20 cellular contexts compared by ENCODE assay signal in the genomic region with DNA sequence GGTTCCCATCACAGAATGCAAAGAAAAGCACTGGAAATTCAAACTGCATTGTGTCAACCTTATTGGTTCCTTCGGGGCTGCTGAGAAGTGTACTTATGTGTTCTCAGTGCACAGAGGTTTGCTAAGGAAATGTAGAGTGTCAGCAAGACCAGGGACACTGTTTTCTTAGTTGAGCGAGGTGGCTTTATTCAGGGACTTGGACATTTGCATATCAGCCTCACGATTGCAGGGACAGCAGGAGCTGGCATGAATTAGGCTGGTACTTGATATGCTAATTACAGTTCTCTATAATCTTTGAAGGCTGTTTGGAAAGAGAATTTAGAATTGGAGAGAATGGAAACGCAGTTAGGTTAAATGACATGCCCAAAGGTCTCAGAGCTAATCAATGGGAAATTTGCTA. TPM values are rescaled to one million over a fixed set of nuclear protein-coding genes. Genes with fewer than 3 reads are reported as not detected.
DNase-seq lines count a peak whose midpoint lies in the region; ATAC-seq, FAIRE-seq and TF ChIP-seq lines count a peak whose summit lies in the region.
"Had no signal": no experiment of that assay in that cellular context is flagged by ENCODE, and none has a peak within 500 bp of the region (broad histone marks: within the 10 kb centered on the region; RNA-seq: fewer than 3 reads in every experiment).

No MANE protein-coding gene starts in this region.

- H3K27ac Mint-ChIP-seq in GM23338, result no peak overlapping the region
- H3K27ac Mint-ChIP-seq: B cell; CD4-positive, alpha-beta T cell had no signal

- no peaks in the 10 kb centered on the region for H3K36me3 Mint-ChIP-seq in GM23338 (ENCODE audit: low read depth)

- WGBS in K562 (ENCODE audit: insufficient coverage, low coverage, missing lambda C conversion rate), result 14% methylated on average over 4 of the region's 4 CpGs
- WGBS in pancreas, 2 donors, result 42 to 46% methylated on average over 4 of the region's 4 CpGs

- no peaks in the 10 kb centered on the region for H3K79me2 ChIP-seq in GM23338 (replicated peaks; ENCODE audit: insufficient read depth)
- no peaks in the 10 kb centered on the region for H3K79me2 ChIP-seq in K562 (ENCODE audit: control insufficient read depth, insufficient read depth, low read length)

- no peaks in the 10 kb centered on the region for H3K9me3 Mint-ChIP-seq in GM23338
- H3K9me3 Mint-ChIP-seq: CD4-positive, alpha-beta T cell had no signal

- H3K27me3 ChIP-seq in GM23338 (ENCODE audit: insufficient read depth) (no peaks in the 10 kb centered on the region), K562 (ENCODE audit: control insufficient read depth in 2 of 2, insufficient read depth in 2 of 2, low read length in 2 of 2) (peaks cover 10 to 22% of the 10 kb centered on the region in 2 experiments; a peak in 4 of 5 replicates), pancreas (no peaks in the 10 kb centered on the region)
- H3K27me3 ChIP-seq: MG63 had no signal

- no peak for DNase-seq in GM23338 (ENCODE audit: low spot score)
- DNase-seq in NCI-H524 treated with DMSO at 0.1 percent for 48 hours (lab: John Stamatoyannopoulos, UW), result peak; percentile 63
- no peak for DNase-seq in K562 (ENCODE audit: extremely low read depth in 1 of 4, low spot score in 3 of 4)
- DNase-seq in ureter (ENCODE audit: low spot score), result peak; percentile 29
- DNase-seq in SK-N-DZ (ENCODE audit: low spot score), result no peak
- DNase-seq in activated CD4-positive, alpha-beta T cell treated with anti-CD3 and anti-CD28 coated beads, Interleukin-2, amount 50 U/mL, for 48 hours, result no peak
- DNase-seq in pancreas, result no peak
- DNase-seq: Calu3; CD4-positive, alpha-beta T cell; GF-D8; GM23248; Karpas-422; NCI-H1092 treated with DMSO at 0.1 percent for 48 hours; NCI-H187 treated with DMSO at 0.1 percent for 48 hours; SIG-M5; T-helper 2 cell had no signal

- in situ Hi-C loops in K562 (cut with MboI), result no loop called here

- no peaks in the 10 kb centered on the region for H3F3A ChIP-seq in GM23338 (replicated peaks; ENCODE audit: low read depth)

- H3K9me3 ChIP-seq in K562 (replicated peaks; ENCODE audit: control insufficient read depth, insufficient read depth, low read depth, low read length), result no peaks in the 10 kb centered on the region
- H3K9me3 ChIP-seq in pancreas, result no peaks in the 10 kb centered on the region
- H3K9me3 ChIP-seq: MG63 had no signal

- H3K4me3 ChIP-seq in GM23338, result no peak overlapping the region
- no peak overlapping the region for H3K4me3 ChIP-seq in K562
- H3K4me3 ChIP-seq in pancreas, result no peak overlapping the region
- H3K4me3 ChIP-seq: GM23248, MG63 had no signal

- TF ChIP-seq RAD21 in K562 (CRISPR knock-in tag; conservative IDR thresholded peaks at IDR 0.05 in 1 of 2, IDR thresholded peaks at IDR 0.05 in 1 of 2), result no peak

- intact Hi-C loops in K562 (cut with micrococcal nuclease) (loop anchor here (10.0 kb wide), 1 partner anchor 108 kb away; no protein-coding TSS in a partner anchor), pancreas (cut with DNase I) (no loop called here)

- TF ChIP-seq EP300 in K562 (IDR thresholded peaks at IDR 0.05; ENCODE audit: low read length), result no peak

- TF ChIP-seq CTCF in GM23338 (conservative IDR thresholded peaks at IDR 0.05; ENCODE audit: low read depth in 2 of 2) (no peak), K562 (IDR thresholded peaks at IDR 0.05 in 2 of 3, conservative IDR thresholded peaks at IDR 0.05 in 1 of 3; ENCODE audit: insufficient read depth in 2 of 3, low read depth in 1 of 3, low read length in 3 of 3) (no peak), pancreas (IDR thresholded peaks at IDR 0.05) (no peak)

- no peak overlapping the region for H3K9ac ChIP-seq in K562 (ENCODE audit: insufficient read depth in 1 of 2, low read depth in 2 of 2, low read length in 2 of 2)

- H3K36me3 ChIP-seq in GM23338 (ENCODE audit: insufficient read depth), result no peaks in the 10 kb centered on the region
- H3K36me3 ChIP-seq in K562 (ENCODE audit: control insufficient read depth, insufficient read depth, low read length), result no peaks in the 10 kb centered on the region
- no peaks in the 10 kb centered on the region for H3K36me3 ChIP-seq in pancreas
- H3K36me3 ChIP-seq: MG63 had no signal

- peaks cover 12% of the 10 kb centered on the region for H3K27me3 Mint-ChIP-seq in GM23338 (ENCODE audit: insufficient read depth, low read depth, poor library complexity)

- H3K27ac ChIP-seq in GM23338 (ENCODE audit: low read depth), result no peak overlapping the region
- no peak overlapping the region for H3K27ac ChIP-seq in K562 (ENCODE audit: extremely low read depth, low read depth, low read length)
- no peak overlapping the region for H3K27ac ChIP-seq in pancreas

- ATAC-seq in GM23338 (peak; percentile 54), K562 (no peak), pancreas (no peak)

- H3K4me3 Mint-ChIP-seq in GM23338, result no peak overlapping the region
- H3K4me3 Mint-ChIP-seq: B cell; CD4-positive, alpha-beta T cell had no signal

- H2AFZ ChIP-seq in GM23338 (no peak overlapping the region), K562 (ENCODE audit: low read depth, low read length) (no peak overlapping the region)

- FAIRE-seq in K562 (lab: Jason Lieb, UNC) (peak; percentile 72), pancreas (lab: Jason Lieb, UNC) (no peak)
- FAIRE-seq: GM12891, GM18507 had no signal

- H3K4me1 Mint-ChIP-seq in GM23338, result peaks cover 28% of the 10 kb centered on the region
- H3K4me1 Mint-ChIP-seq: B cell had no signal

- no peaks in the 10 kb centered on the region for H3K9me2 ChIP-seq in GM23338 (ENCODE audit: insufficient read depth)

- H3K4me2 ChIP-seq in GM23338 (no peak overlapping the region), K562 (ENCODE audit: insufficient read depth, low read length) (no peak overlapping the region)

- H3K4me1 ChIP-seq in GM23338 (ENCODE audit: insufficient read depth) (peaks cover 24% of the 10 kb centered on the region), K562 (replicated peaks in 1 of 2; ENCODE audit: control insufficient read depth in 2 of 2, insufficient read depth in 2 of 2, low read length in 2 of 2) (no peaks in the 10 kb centered on the region; a peak in 3 of 5 replicates), pancreas (no peaks in the 10 kb centered on the region)

- CTCF ChIA-PET in K562 (lab: Yijun Ruan, JAX; ENCODE audit: low intra/inter-chr PET ratio), result interaction anchor here (0.9 kb wide), 1 partner anchor 30 kb away, joined by 3 read pairs; no protein-coding TSS in a partner anchor

- H4K20me1 ChIP-seq in GM23338 (replicated peaks; ENCODE audit: insufficient read depth) (no peaks in the 10 kb centered on the region), K562 (replicated peaks; ENCODE audit: control insufficient read depth, insufficient read depth, low read length) (no peaks in the 10 kb centered on the region)

- no peaks in the 10 kb centered on the region for H3K9me1 ChIP-seq in K562 (ENCODE audit: control insufficient read depth, insufficient read depth, low read length)

- no peak for TF ChIP-seq POLR2A in K562 (conservative IDR thresholded peaks at IDR 0.05)

- POLR2A ChIA-PET in K562 (lab: Yijun Ruan, JAX), result interaction anchor here (0.7 to 2.9 kb wide), 3 partner anchors 10 to 117 kb away, joined by 3 to 13 read pairs (median 4); no protein-coding TSS in a partner anchor

- no TSS peak for BruUV-seq in K562 (replicated peaks; lab: Mats Ljungman, UMichigan)

TF ChIP-seq in GM23338, 12 proteins besides CTCF, POLR2A, EP300 and RAD21 (continues in another document):
- TF ChIP-seq ZNF114 (CRISPR knock-in tag; IDR thresholded peaks at IDR 0.05) (no peak), STAT1 (IDR thresholded peaks at IDR 0.05; ENCODE audit: unreplicated experiment) (no peak), JUNB (IDR thresholded peaks at IDR 0.05; ENCODE audit: unreplicated experiment) (no peak), CREB1 (CRISPR knock-in tag; IDR thresholded peaks at IDR 0.05; ENCODE audit: low read depth) (no peak), NANOG (IDR thresholded peaks at IDR 0.05; ENCODE audit: borderline replicate concordance) (no peak)

TF ChIP-seq in K562, 482 proteins besides CTCF, POLR2A, EP300 and RAD21 (continues in another document):
- no peak for TF ChIP-seq ZNF780A (CRISPR knock-in tag; IDR thresholded peaks at IDR 0.05)
- no peak for TF ChIP-seq ZNF197 (CRISPR knock-in tag; IDR thresholded peaks at IDR 0.05; ENCODE audit: low read depth)
- no peak for TF ChIP-seq SRSF3 (IDR thresholded peaks at IDR 0.05; ENCODE audit: insufficient read depth, low read length)
- no peak for TF ChIP-seq ZNF77 (CRISPR knock-in tag; IDR thresholded peaks at IDR 0.05)
- no peak for TF ChIP-seq PML (IDR thresholded peaks at IDR 0.05; ENCODE audit: low read length)
- TF ChIP-seq CTBP1 (IDR thresholded peaks at IDR 0.05; ENCODE audit: borderline replicate concordance), result no peak
- TF ChIP-seq CREBBP (IDR thresholded peaks at IDR 0.05; ENCODE audit: low read depth, low read length), result no peak
- no peak for TF ChIP-seq PHB2 (IDR thresholded peaks at IDR 0.05; ENCODE audit: low read depth)

RNA-seq across cellular contexts. Expression of a gene that starts 18.8 kb away (rescaled TPM):
- 35.1 and 45.0 TPM in 2 replicates for total RNA-seq in GM23338 (2014; rRNA removed; shearing (Covaris generic))
- polyA plus RNA-seq in GM23338 (2016; fragmentation: Nextera tagmentation; extraction: Ambion mirVana) (11.3 and 14.4 TPM in 2 replicates), K562 (2011; rRNA removed) (6.5 and 16.6 TPM in 2 replicates), K562 (2014; fragmentation: Illumina TruSeq; extraction: Trizol) (4.5 and 5.0 TPM in 2 replicates), K562 (2014; fragmentation: Nextera tagmentation; extraction: Ambion mirVana) (under 1 TPM; 0.21 to 0.38 TPM), K562 (2014; rRNA removed) (3.0 and 5.5 TPM in 2 replicates), pancreas (10 to 100 TPM; 12.5 to 18.4 TPM)
- 26.9 and 56.2 TPM in 2 replicates for total RNA-seq in K562 (2011; cell fraction: chromatin; rRNA removed; ENCODE audit: low replicate concordance)
- total RNA-seq in K562 (2011; cell fraction: nucleolus; rRNA removed), result 10.2 and 11.4 TPM in 2 replicates
- total RNA-seq in K562 (2011; cell fraction: nucleoplasm; rRNA removed), result 21.6 and 32.3 TPM in 2 replicates
- total RNA-seq in K562 (2014; rRNA removed) (3.7 and 4.6 TPM in 2 replicates), K562 (2014; rRNA removed; fragmentation: Illumina TruSeq; extraction: Trizol) (6.8 and 7.4 TPM in 2 replicates), K562 (2015; rRNA removed; fragmentation: Illumina TruSeq; extraction: Trizol) (3.7 and 4.9 TPM in 2 replicates), K562 (2021) (5.4 and 5.9 TPM in 2 replicates), ureter (150 TPM), pancreas (10 to 100 TPM in 4 of 6 donors, 1 to 10 TPM in 2; 9.2 to 14.9 (median 11.9) TPM)
- 3.4 and 9.5 TPM in 2 replicates for polyA plus RNA-seq in K562 (2011; cell fraction: cytosol; rRNA removed)
- polyA plus RNA-seq in K562 (2011; cell fraction: nucleus; rRNA removed), result 20.4 and 52.0 TPM in 2 replicates
- polyA plus RNA-seq in K562 (2012), result 4.6 and 4.8 TPM in 2 replicates
- 21.5 and 39.2 TPM in 2 replicates for polyA minus RNA-seq in K562 (2011; rRNA and poly(A)+ RNA removed)
- polyA minus RNA-seq in K562 (2011; cell fraction: cytosol; rRNA and poly(A)+ RNA removed), result 3.7 and 16.8 TPM in 2 replicates
- 14.9 and 54.1 TPM in 2 replicates for polyA minus RNA-seq in K562 (2011; cell fraction: nucleus; rRNA and poly(A)+ RNA removed)
- polyA plus RNA-seq in SK-N-DZ (2014; cell fraction: cytosol; rRNA removed), result 27.8 and 30.0 TPM in 2 replicates
- polyA plus RNA-seq in SK-N-DZ (2014; cell fraction: nucleus; rRNA removed), result 49.5 and 79.4 TPM in 2 replicates

Comparison
In these comparisons a context has a peak if more than half of its experiments do, and no peak if none do; other contexts are left out.
1. DNase-seq: peak in NCI-H524 treated with DMSO at 0.1 percent for 48 hours (single experiment) and ureter (single experiment); none in GM23338 (single experiment), K562 (0 of 4), SK-N-DZ (single experiment), activated CD4-positive, alpha-beta T cell treated with anti-CD3 and anti-CD28 coated beads, Interleukin-2, amount 50 U/mL, for 48 hours (0 of 2) and pancreas (0 of 6).